ENCODE assay signal across 15 cellular contexts in genomic region chr3:132284756-132285619, GRCh38. TPM values are rescaled to one million over a fixed set of nuclear protein-coding genes. Genes with fewer than 3 reads are reported as not detected.
DNase-seq lines count a peak whose midpoint lies in the region; ATAC-seq, FAIRE-seq and TF ChIP-seq lines count a peak whose summit lies in the region.
"Had no signal": no experiment of that assay in that cellular context is flagged by ENCODE, and none has a peak within 500 bp of the region (broad histone marks: within the 10 kb centered on the region; RNA-seq: fewer than 3 reads in every experiment).

No MANE protein-coding gene starts in this region.

- H3K4me1 ChIP-seq in HEK293 (ENCODE audit: control insufficient read depth, insufficient read depth, low read length) = no peaks in the 10 kb centered on the region
- peaks cover 4% of the 10 kb centered on the region for H3K4me1 ChIP-seq in smooth muscle cell (ENCODE audit: low read depth)

- H3F3A ChIP-seq in smooth muscle cell (ENCODE audit: low read depth) = no peaks in the 10 kb centered on the region

- FAIRE-seq in H54 (lab: Jason Lieb, UNC) = no peak

- no peak for TF ChIP-seq POLR2A in H54 (IDR thresholded peaks at IDR 0.05; ENCODE audit: low read depth, low read length)

- peak overlapping the region; percentile 73 for H2AFZ ChIP-seq in smooth muscle cell (ENCODE audit: low read depth)

- CTCF ChIA-PET in HEK293 (lab: Yijun Ruan, JAX) = interaction anchor here (0.6 to 1.0 kb wide), 2 partner anchors 28 to 1294 kb away, joined by 3 to 4 read pairs; no protein-coding TSS in a partner anchor

- POLR2A ChIA-PET in HEK293 (lab: Yijun Ruan, JAX) = interaction anchor here (0.5 kb wide), 1 partner anchor 58 kb away, joined by 3 read pairs; no protein-coding TSS in a partner anchor

- H3K9me3 ChIP-seq in HEK293 (ENCODE audit: control insufficient read depth, insufficient read depth, low read depth, low read length) (no peaks in the 10 kb centered on the region), smooth muscle cell (replicated peaks; ENCODE audit: low read depth) (no peaks in the 10 kb centered on the region)

- no peak overlapping the region for H3K9ac ChIP-seq in smooth muscle cell (ENCODE audit: low read depth)
- H3K9ac ChIP-seq: KMS-11 had no signal

- H3K36me3 ChIP-seq in HEK293 (ENCODE audit: control insufficient read depth in 2 of 2, insufficient read depth in 1 of 2, low read length in 2 of 2) (no peaks in the 10 kb centered on the region), smooth muscle cell (ENCODE audit: low read depth) (no peaks in the 10 kb centered on the region)

- DNase-seq in iPS-NIHi11 (ENCODE audit: low spot score) (peak; percentile 17), smooth muscle cell (lab: John Stamatoyannopoulos, UW; ENCODE audit: unreplicated experiment) (no peak), H54 (ENCODE audit: insufficient read length, low spot score) (no peak)
- DNase-seq: caudate nucleus; CD8-positive, alpha-beta T cell; NCI-H2107 had no signal

- H4K20me1 ChIP-seq in smooth muscle cell (ENCODE audit: low read depth) = no peaks in the 10 kb centered on the region

- H3K4me2 ChIP-seq in smooth muscle cell = peak overlapping the region; percentile 41
- H3K4me2 ChIP-seq: KMS-11 had no signal

- H3K4me3 ChIP-seq in HEK293 (ENCODE audit: low read depth, low read length) = no peak overlapping the region
- no peak overlapping the region for H3K4me3 ChIP-seq in smooth muscle cell

- no peak overlapping the region for H3K27ac ChIP-seq in HEK293 (ENCODE audit: extremely low read depth, low read depth, low read length)
- H3K27ac ChIP-seq in VCaP = peak overlapping the region; percentile 75
- peak overlapping the region; percentile 85 for H3K27ac ChIP-seq in smooth muscle cell (ENCODE audit: low read depth)
- H3K27ac ChIP-seq: epithelial cell of prostate, KMS-11 had no signal

- WGBS in smooth muscle cell (ENCODE audit: low lambda C conversion rate) = 50% methylated on average over 33 of the region's 33 CpGs

- no peaks in the 10 kb centered on the region for H3K79me2 ChIP-seq in smooth muscle cell (ENCODE audit: low read depth)

- no peak for ATAC-seq in GM19351 (IDR thresholded peaks at IDR 0.05; ENCODE audit: unreplicated experiment)
- ATAC-seq in HG03108 (IDR thresholded peaks at IDR 0.05; ENCODE audit: unreplicated experiment) = no peak
- ATAC-seq: CD8-positive, alpha-beta T cell had no signal

- TF ChIP-seq CTCF in HEK293 (tag by site-specific recombination; IDR thresholded peaks at IDR 0.05) (no peak), VCaP (conservative IDR thresholded peaks at IDR 0.05) (no peak), smooth muscle cell (IDR thresholded peaks at IDR 0.05; ENCODE audit: borderline replicate concordance, insufficient read depth, poor library complexity, severe bottlenecking) (no peak)

- H3K27me3 ChIP-seq in smooth muscle cell (ENCODE audit: low read depth) = no peaks in the 10 kb centered on the region

TF ChIP-seq in HEK293, 187 proteins besides CTCF, POLR2A, EP300 and RAD21:
- TF ChIP-seq ATF2 (tag by site-specific recombination; IDR thresholded peaks at IDR 0.05; ENCODE audit: low read depth) (no peak), SETDB1 (IDR thresholded peaks at IDR 0.05; ENCODE audit: insufficient read length, low read length) (peak; percentile 13)

RNA-seq across cellular contexts. Expression of gene ACP3, which starts 32.2 kb away (rescaled TPM):
- 32.5 and 36.6 TPM in 2 replicates for total RNA-seq in smooth muscle cell
- 27.0 and 35.8 TPM in 2 replicates for polyA plus RNA-seq in smooth muscle cell
- total RNA-seq: activated CD8-positive, alpha-beta memory T cell treated with anti-CD3 and anti-CD28 coated beads for 36 hours; CD8-positive, alpha-beta T cell; pulmonary artery endothelial cell; T-helper 2 cell treated with Interferon-gamma antibody and Interleukin-4, amounts not matched to agents 100 ng/mL and 5 ng/mL, for 36 hours had no signal
